19 cellular contexts compared by ENCODE assay signal in the genomic region with DNA sequence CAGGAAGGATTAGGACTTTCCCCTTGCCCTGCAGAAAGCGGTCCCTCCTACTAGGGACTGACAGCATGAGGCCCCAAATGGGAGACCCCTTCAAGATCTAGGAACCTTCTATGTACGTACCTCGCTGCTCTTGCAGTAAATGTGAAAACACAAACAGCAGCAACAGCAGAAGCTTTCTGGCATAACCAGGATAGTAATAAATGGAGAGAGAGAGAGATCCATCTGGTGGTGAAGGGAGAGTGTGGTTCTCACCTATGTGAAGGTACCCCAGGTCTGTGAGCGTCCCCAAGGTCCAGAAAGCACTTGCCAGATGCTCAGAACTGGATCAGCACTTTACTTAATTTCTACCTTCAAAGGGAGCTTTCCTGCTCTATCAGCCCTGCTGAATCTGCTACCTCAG.
"Had no signal": no experiment of that assay in that cellular context is flagged by ENCODE, and none has a peak within 500 bp of the region (broad histone marks: within the 10 kb centered on the region; RNA-seq: fewer than 3 reads in every experiment).

No MANE protein-coding gene starts in this region.

- H3K4me3 ChIP-seq: dorsolateral prefrontal cortex, esophagus muscularis mucosa, sigmoid colon, testis, upper lobe of right lung had no signal

- H3K4me3 Mint-ChIP-seq: activated CD8-positive, alpha-beta memory T cell treated with anti-CD3 and anti-CD28 coated beads, Interleukin-2, amount 10 ng/mL, durations not matched to agents 7 days and 5 days; activated T-cell treated with anti-CD3 and anti-CD28 coated beads, Interleukin-2, amount 50 U/mL, for 24 hours; naive thymus-derived CD4-positive, alpha-beta T cell; stimulated activated naive CD8-positive, alpha-beta T cell treated with anti-CD3 and anti-CD28 coated beads, Interleukin-15, Interleukin-2, amounts not matched to agents 100 ng/mL and 50 ng/mL, for 24 hours had no signal

- H3K27me3 Mint-ChIP-seq: activated T-cell treated with anti-CD3 and anti-CD28 coated beads, Interleukin-2, amount 50 U/mL, for 24 hours had no signal

- H3K4me1 Mint-ChIP-seq: activated CD8-positive, alpha-beta memory T cell treated with anti-CD3 and anti-CD28 coated beads, Interleukin-2, amount 10 ng/mL, durations not matched to agents 7 days and 5 days had no signal

- H3K36me3 ChIP-seq: brain microvascular endothelial cell, sigmoid colon, upper lobe of right lung had no signal

- DNase-seq: activated CD4-positive, alpha-beta T cell treated with anti-CD3 and anti-CD28 coated beads, Interleukin-2, amount 50 U/mL, for 48 hours; activated CD4-positive, CD25-positive, alpha-beta regulatory T cell treated with anti-CD3 and anti-CD28 coated beads, Interleukin-2, amount 50 U/mL, for 72 hours; activated CD8-positive, alpha-beta memory T cell treated with anti-CD3 and anti-CD28 coated beads, Interleukin-2, amount 10 ng/mL, durations not matched to agents 7 days and 5 days; activated effector memory CD4-positive, alpha-beta T cell treated with Interleukin-2 at 50 U/mL for 16 hours; activated T-cell treated with anti-CD3 and anti-CD28 coated beads, Interleukin-2, amount 50 U/mL, for 24 hours; amygdala; brain microvascular endothelial cell; dorsolateral prefrontal cortex; glutamatergic neuron; left cardiac atrium; naive thymus-derived CD4-positive, alpha-beta T cell; sigmoid colon; stimulated activated CD4-positive, alpha-beta T cell treated with anti-CD3 and anti-CD28 coated beads, Interleukin-12 subunit alpha, Interleukin-12 subunit beta, amount 100 ng/mL, for 4 hours; T-helper 2 cell; testis; upper lobe of right lung had no signal

- H3K27me3 ChIP-seq: brain microvascular endothelial cell, dorsolateral prefrontal cortex, esophagus muscularis mucosa, sigmoid colon, testis, upper lobe of right lung had no signal

- H3K4me1 ChIP-seq: sigmoid colon, testis, upper lobe of right lung had no signal

- H3K9me3 ChIP-seq: sigmoid colon, testis, upper lobe of right lung had no signal

- H3K27ac Mint-ChIP-seq: activated CD8-positive, alpha-beta memory T cell treated with anti-CD3 and anti-CD28 coated beads, Interleukin-2, amount 10 ng/mL, durations not matched to agents 7 days and 5 days; activated naive CD4-positive, alpha-beta T cell treated with anti-CD3 and anti-CD28 coated beads, Interleukin-2, amount 50 U/mL, for 72 hours; activated T-cell treated with anti-CD3 and anti-CD28 coated beads, Interleukin-2, amount 50 U/mL, for 24 hours; naive thymus-derived CD4-positive, alpha-beta T cell; stimulated activated naive CD8-positive, alpha-beta T cell treated with anti-CD3 and anti-CD28 coated beads, Interleukin-15, Interleukin-2, amounts not matched to agents 100 ng/mL and 50 ng/mL, for 24 hours had no signal

- H3K9me3 Mint-ChIP-seq: activated naive CD4-positive, alpha-beta T cell treated with anti-CD3 and anti-CD28 coated beads, Interleukin-2, amount 50 U/mL, for 72 hours had no signal

- H3K27ac ChIP-seq: brain microvascular endothelial cell, dorsolateral prefrontal cortex, esophagus muscularis mucosa, sigmoid colon, testis, upper lobe of right lung had no signal

- ATAC-seq: activated CD8-positive, alpha-beta memory T cell treated with anti-CD3 and anti-CD28 coated beads, Interleukin-2, amount 10 ng/mL, durations not matched to agents 7 days and 5 days; activated naive CD4-positive, alpha-beta T cell treated with anti-CD3 and anti-CD28 coated beads, Interleukin-2, amount 50 U/mL, for 72 hours; left cardiac atrium; naive thymus-derived CD4-positive, alpha-beta T cell; upper lobe of right lung had no signal

- H3K36me3 Mint-ChIP-seq: activated CD8-positive, alpha-beta memory T cell treated with anti-CD3 and anti-CD28 coated beads, Interleukin-2, amount 10 ng/mL, durations not matched to agents 7 days and 5 days; activated naive CD4-positive, alpha-beta T cell treated with anti-CD3 and anti-CD28 coated beads, Interleukin-2, amount 50 U/mL, for 72 hours had no signal
